16 cellular contexts compared by ENCODE assay signal in genomic region chrX:53732797-53733196, GRCh38. TPM values are rescaled to one million over a fixed set of nuclear protein-coding genes. Genes with fewer than 3 reads are reported as not detected.
DNase-seq lines count a peak whose midpoint lies in the region; ATAC-seq, FAIRE-seq and TF ChIP-seq lines count a peak whose summit lies in the region.
"Had no signal": no experiment of that assay in that cellular context is flagged by ENCODE, and none has a peak within 500 bp of the region (broad histone marks: within the 10 kb centered on the region; RNA-seq: fewer than 3 reads in every experiment).

No MANE protein-coding gene starts in this region.

- POLR2A ChIA-PET in activated CD4-positive, alpha-beta memory T cell treated with anti-CD3 and anti-CD28 coated beads, Interleukin-2, amount 10 ng/mL, durations not matched to agents 7 days and 5 days (lab: Charles Lee) = interaction anchor here (4.1 to 5.8 kb wide), 2 partner anchors 18 to 48 kb away, joined by 46 to 79 read pairs; partner anchors contain the start of gene HUWE1
- POLR2A ChIA-PET in endothelial cell of umbilical vein (lab: Charles Lee) = no interaction called here

- no peaks in the 10 kb centered on the region for H3K9me3 Mint-ChIP-seq in activated CD4-positive, alpha-beta memory T cell treated with anti-CD3 and anti-CD28 coated beads, Interleukin-2, amount 10 ng/mL, durations not matched to agents 7 days and 5 days
- H3K9me3 Mint-ChIP-seq: memory B cell had no signal

- H3K4me2 ChIP-seq in endothelial cell of umbilical vein (ENCODE audit: insufficient read depth, low read length) = no peak overlapping the region

- H3K4me1 Mint-ChIP-seq in activated CD4-positive, alpha-beta memory T cell treated with anti-CD3 and anti-CD28 coated beads, Interleukin-2, amount 10 ng/mL, durations not matched to agents 7 days and 5 days = peaks cover 62% of the 10 kb centered on the region

- H3K4me3 Mint-ChIP-seq in activated CD4-positive, alpha-beta memory T cell treated with anti-CD3 and anti-CD28 coated beads, Interleukin-2, amount 10 ng/mL, durations not matched to agents 7 days and 5 days = peak overlapping the region; percentile 57

- FAIRE-seq in endothelial cell of umbilical vein (lab: Jason Lieb, UNC) = peak; percentile 35
- FAIRE-seq: keratinocyte had no signal

- no peaks in the 10 kb centered on the region for H3K27me3 ChIP-seq in endothelial cell of umbilical vein (ENCODE audit: control insufficient read depth in 2 of 2, insufficient read depth in 2 of 2, low read length in 2 of 2)

- no peak overlapping the region for H2AFZ ChIP-seq in endothelial cell of umbilical vein (ENCODE audit: low read depth, low read length)

- peak overlapping the region; percentile 90 for H3K27ac Mint-ChIP-seq in activated CD4-positive, alpha-beta memory T cell treated with anti-CD3 and anti-CD28 coated beads, Interleukin-2, amount 10 ng/mL, durations not matched to agents 7 days and 5 days
- H3K27ac Mint-ChIP-seq: memory B cell had no signal

- TF ChIP-seq POLR2A in endothelial cell of umbilical vein (IDR thresholded peaks at IDR 0.05; ENCODE audit: low read depth, low read length) = no peak

- TF ChIP-seq CTCF in endothelial cell of umbilical vein (IDR thresholded peaks at IDR 0.05; ENCODE audit: extremely low read depth in 1 of 2, insufficient read depth in 1 of 2, low read depth in 1 of 2, low read length in 2 of 2) = no peak

- no peak overlapping the region for H3K9ac ChIP-seq in endothelial cell of umbilical vein (replicated peaks; ENCODE audit: extremely low read depth, insufficient read depth, low read length)

- peak; percentile 74 for ATAC-seq in GM19463 (IDR thresholded peaks at IDR 0.05; ENCODE audit: unreplicated experiment)
- no peak for ATAC-seq in HG02973 (IDR thresholded peaks at IDR 0.05; ENCODE audit: unreplicated experiment)
- ATAC-seq: heart right ventricle had no signal

- H3K4me1 ChIP-seq in endothelial cell of umbilical vein (ENCODE audit: control insufficient read depth, extremely low read depth, insufficient read depth, low read length) = no peaks in the 10 kb centered on the region
- H3K4me1 ChIP-seq: heart right ventricle had no signal

- no peaks in the 10 kb centered on the region for H3K9me1 ChIP-seq in endothelial cell of umbilical vein (replicated peaks; ENCODE audit: control insufficient read depth, extremely low read depth, insufficient read depth, low read length)

- H3K9me3 ChIP-seq in endothelial cell of umbilical vein (replicated peaks; ENCODE audit: control insufficient read depth, insufficient read depth, low read length) = no peaks in the 10 kb centered on the region
- H3K9me3 ChIP-seq: heart right ventricle had no signal

- dilution Hi-C loops in endothelial cell of umbilical vein (cut with MboI; ENCODE audit: extremely low pct_ligation_motif_present, low sequenced_read_pairs) = no loop called here

- CTCF ChIA-PET in activated CD4-positive, alpha-beta memory T cell treated with anti-CD3 and anti-CD28 coated beads, Interleukin-2, amount 10 ng/mL, durations not matched to agents 7 days and 5 days (lab: Charles Lee) = no interaction called here
- CTCF ChIA-PET in endothelial cell of umbilical vein (lab: Charles Lee) = no interaction called here

- no peak overlapping the region for H3K4me3 ChIP-seq in endothelial cell of umbilical vein (replicated peaks in 1 of 3; ENCODE audit: insufficient read depth in 1 of 3, low read depth in 1 of 3, low read length in 3 of 3)
- H3K4me3 ChIP-seq: heart right ventricle had no signal

- H3K79me2 ChIP-seq in endothelial cell of umbilical vein (ENCODE audit: control insufficient read depth, insufficient read depth, low read length) = no peaks in the 10 kb centered on the region

- no TSS peak for BruUV-seq in endothelial cell of umbilical vein (replicated peaks; lab: Mats Ljungman, UMichigan)

- H3K36me3 Mint-ChIP-seq in activated CD4-positive, alpha-beta memory T cell treated with anti-CD3 and anti-CD28 coated beads, Interleukin-2, amount 10 ng/mL, durations not matched to agents 7 days and 5 days (ENCODE audit: low read depth) = peaks cover 11% of the 10 kb centered on the region
- H3K36me3 Mint-ChIP-seq: memory B cell had no signal

- no peak overlapping the region for H3K27ac ChIP-seq in endothelial cell of umbilical vein (ENCODE audit: insufficient read depth, low read depth, low read length)
- H3K27ac ChIP-seq: heart right ventricle had no signal

- H3K27me3 Mint-ChIP-seq in activated CD4-positive, alpha-beta memory T cell treated with anti-CD3 and anti-CD28 coated beads, Interleukin-2, amount 10 ng/mL, durations not matched to agents 7 days and 5 days = no peaks in the 10 kb centered on the region
- H3K27me3 Mint-ChIP-seq: memory B cell had no signal

- intact Hi-C loops in endothelial cell of umbilical vein (cut with micrococcal nuclease) = no loop called here

- peak; percentile 63 for DNase-seq in activated effector memory CD4-positive, alpha-beta T cell treated with anti-CD3 and anti-CD28 coated beads, Interleukin-2, amount 50 U/mL, for 16 hours
- no peak for DNase-seq in activated effector memory CD4-positive, alpha-beta T cell treated with Interleukin-2 at 50 U/mL for 16 hours
- no peak for DNase-seq in activated CD4-positive, alpha-beta memory T cell treated with anti-CD3 and anti-CD28 coated beads, Interleukin-2, amount 10 ng/mL, durations not matched to agents 7 days and 5 days
- DNase-seq in endothelial cell of umbilical vein (ENCODE audit: low read depth, low spot score) (no peak), NCI-H2081 (lab: John Stamatoyannopoulos, UW) (no peak), NCI-H69 (lab: John Stamatoyannopoulos, UW) (no peak)
- DNase-seq: H7, heart right ventricle, NCI-H146, NCI-H345, SHP77 treated with DMSO at 0.1 percent for 48 hours, T-helper 9 cell had no signal

- H3K36me3 ChIP-seq in endothelial cell of umbilical vein (ENCODE audit: control insufficient read depth in 2 of 2, extremely low read depth in 1 of 2, insufficient read depth in 2 of 2, low read length in 2 of 2) = no peaks in the 10 kb centered on the region
- H3K36me3 ChIP-seq: heart right ventricle had no signal

- H4K20me1 ChIP-seq in endothelial cell of umbilical vein (replicated peaks; ENCODE audit: control insufficient read depth, extremely low read depth, insufficient read depth, low read length) = no peaks in the 10 kb centered on the region

TF ChIP-seq in endothelial cell of umbilical vein, 7 proteins besides CTCF, POLR2A, EP300 and RAD21:
- TF ChIP-seq POLR2AphosphoS5 (IDR thresholded peaks at IDR 0.05; ENCODE audit: insufficient read depth, low read depth, low read length) (no peak), GATA2 (IDR thresholded peaks at IDR 0.05; ENCODE audit: insufficient read depth, insufficient read length, low read depth, low read length) (no peak), MAX (IDR thresholded peaks at IDR 0.05; ENCODE audit: insufficient read depth, insufficient read length) (no peak), JUN (IDR thresholded peaks at IDR 0.05; ENCODE audit: borderline replicate concordance, insufficient read depth, insufficient read length, low read depth) (no peak), EZH2 (IDR thresholded peaks at IDR 0.05; ENCODE audit: borderline replicate concordance, low read depth, low read length, severe bottlenecking) (no peak)

RNA-seq across cellular contexts. Expression of gene HUWE1, which starts 46.3 kb away (rescaled TPM):
- 100 to 1,000 TPM; 213 to 237 TPM for total RNA-seq in activated CD4-positive, alpha-beta memory T cell treated with anti-CD3 and anti-CD28 coated beads, Interleukin-2, amount 10 ng/mL, durations not matched to agents 7 days and 5 days
- 193 and 210 TPM in 2 replicates for total RNA-seq in endothelial cell of umbilical vein
- polyA plus RNA-seq in endothelial cell of umbilical vein = 66.6 and 81.8 TPM in 2 replicates
- polyA plus RNA-seq in endothelial cell of umbilical vein (2011; cell fraction: cytosol; rRNA removed) = 72.3 TPM in 2 replicates
- polyA plus RNA-seq in endothelial cell of umbilical vein (2011; cell fraction: nucleus; rRNA removed) = 207 and 232 TPM in 2 replicates
- 107 and 113 TPM in 2 replicates for polyA plus RNA-seq in endothelial cell of umbilical vein (2012)
- polyA minus RNA-seq in endothelial cell of umbilical vein = 367 and 452 TPM in 2 replicates
- polyA minus RNA-seq in endothelial cell of umbilical vein (2011; cell fraction: cytosol; rRNA and poly(A)+ RNA removed) = 244 TPM
- polyA minus RNA-seq in endothelial cell of umbilical vein (2011; cell fraction: nucleus; rRNA and poly(A)+ RNA removed) = 265 and 410 TPM in 2 replicates
